Comparison of ENCODE assay signal across 26 cellular contexts in genomic region chr11:69152748-69153446, GRCh38. TPM values are rescaled to one million over a fixed set of nuclear protein-coding genes. Genes with fewer than 3 reads are reported as not detected.
DNase-seq lines count a peak whose midpoint lies in the region; TF ChIP-seq lines count a peak whose summit lies in the region.
"Had no signal": no experiment of that assay in that cellular context is flagged by ENCODE, and none has a peak within 500 bp of the region (broad histone marks: within the 10 kb centered on the region; RNA-seq: fewer than 3 reads in every experiment).

No MANE protein-coding gene starts in this region.

- H3K9ac ChIP-seq in HUES6 (ENCODE audit: low read length), result peak overlapping the region; percentile 13

- H3K4me1 Mint-ChIP-seq in nephron, result peaks cover 29% of the 10 kb centered on the region

- H3K27me3 ChIP-seq in HUES6 (ENCODE audit: control insufficient read depth, insufficient read depth, low read length) (no peaks in the 10 kb centered on the region), thyroid gland (peaks cover 5% of the 10 kb centered on the region), ascending aorta (no peaks in the 10 kb centered on the region)
- H3K27me3 ChIP-seq: upper lobe of left lung had no signal

- no peak for TF ChIP-seq POLR2A in thyroid gland (IDR thresholded peaks at IDR 0.05)

- H3K27ac ChIP-seq in HUES6 (ENCODE audit: low read depth, low read length) (no peak overlapping the region), thyroid gland (no peak overlapping the region), ascending aorta (no peak overlapping the region)
- H3K27ac ChIP-seq: foreskin keratinocyte, neutrophil, psoas muscle, skin epidermis, upper lobe of left lung had no signal

- peaks cover 18% of the 10 kb centered on the region for H3K36me3 Mint-ChIP-seq in nephron (ENCODE audit: low read depth)
- H3K36me3 Mint-ChIP-seq: activated CD8-positive, alpha-beta memory T cell treated with anti-CD3 and anti-CD28 coated beads, Interleukin-2, amount 10 ng/mL, durations not matched to agents 7 days and 5 days had no signal

- TF ChIP-seq CTCF in nephron (IDR thresholded peaks at IDR 0.05; ENCODE audit: unreplicated experiment in 3 of 3) (no peak), thyroid gland (IDR thresholded peaks at IDR 0.05) (no peak), ascending aorta (IDR thresholded peaks at IDR 0.05) (no peak)

- H3K36me3 ChIP-seq in HUES6 (ENCODE audit: control insufficient read depth, insufficient read depth, low read length) (no peaks in the 10 kb centered on the region), thyroid gland (no peaks in the 10 kb centered on the region), ascending aorta (peaks cover 0 to 8% of the 10 kb centered on the region in 2 donors)
- H3K36me3 ChIP-seq: neutrophil, upper lobe of left lung had no signal

- no peak overlapping the region for H3K4me3 ChIP-seq in HUES6 (ENCODE audit: low read depth, low read length)
- no peak overlapping the region for H3K4me3 ChIP-seq in thyroid gland (replicated peaks in 1 of 3)
- H3K4me3 ChIP-seq in ascending aorta, result no peak overlapping the region
- H3K4me3 ChIP-seq: GM12878, psoas muscle, skin epidermis, upper lobe of left lung had no signal

- intact Hi-C loops in thyroid gland (cut with DNase I) (no loop called here), ascending aorta (cut with DNase I) (no loop called here)

- peaks cover 18% of the 10 kb centered on the region for H3K4me1 ChIP-seq in HUES6 (ENCODE audit: control insufficient read depth, insufficient read depth, low read length)
- H3K4me1 ChIP-seq in thyroid gland, result peaks cover 0 to 8% of the 10 kb centered on the region in 2 donors
- H3K4me1 ChIP-seq in ascending aorta, result peaks cover 3 to 8% of the 10 kb centered on the region in 2 donors
- H3K4me1 ChIP-seq: foreskin keratinocyte, psoas muscle had no signal

- no peak overlapping the region for H3K4me3 Mint-ChIP-seq in nephron
- H3K4me3 Mint-ChIP-seq: activated CD8-positive, alpha-beta memory T cell treated with anti-CD3 and anti-CD28 coated beads, Interleukin-2, amount 10 ng/mL, durations not matched to agents 7 days and 5 days; activated T-cell treated with anti-CD3 and anti-CD28 coated beads, Interleukin-2, amount 50 U/mL, for 72 hours; CD4-positive, CD25-positive, alpha-beta regulatory T cell; effector memory CD8-positive, alpha-beta T cell had no signal

- H3K27ac Mint-ChIP-seq in nephron, result peak overlapping the region; percentile 50 to 92 (median 82)
- H3K27ac Mint-ChIP-seq: activated CD8-positive, alpha-beta memory T cell treated with anti-CD3 and anti-CD28 coated beads, Interleukin-2, amount 10 ng/mL, durations not matched to agents 7 days and 5 days; activated T-cell treated with anti-CD3 and anti-CD28 coated beads, Interleukin-2, amount 50 U/mL, for 72 hours; effector memory CD8-positive, alpha-beta T cell had no signal

- H3K9me3 Mint-ChIP-seq in nephron, result peaks cover 17% of the 10 kb centered on the region

- H3K9me3 ChIP-seq in HUES6 (ENCODE audit: control insufficient read depth, insufficient read depth, low read depth, low read length) (peaks cover 17% of the 10 kb centered on the region), thyroid gland (no peaks in the 10 kb centered on the region), ascending aorta (no peaks in the 10 kb centered on the region)
- H3K9me3 ChIP-seq: neutrophil, psoas muscle, upper lobe of left lung had no signal

- WGBS in thyroid gland, 2 donors, result 36 to 47% methylated on average over 23 of the region's 23 CpGs

- H3K27me3 Mint-ChIP-seq in nephron (ENCODE audit: low read depth), result peaks cover 30% of the 10 kb centered on the region
- H3K27me3 Mint-ChIP-seq: CD4-positive, CD25-positive, alpha-beta regulatory T cell had no signal

- DNase-seq in astrocyte of the hippocampus (ENCODE audit: low read depth, low spot score) (peak; percentile 67), thyroid gland (peak; percentile 12 to 22), AG08396 (ENCODE audit: low spot score) (no peak), activated T-cell treated with anti-CD3 and anti-CD28 coated beads for 4 hours (no peak), ascending aorta (ENCODE audit: low spot score in 2 of 2) (no peak)
- DNase-seq: activated CD4-positive, CD25-positive, alpha-beta regulatory T cell; activated CD8-positive, alpha-beta memory T cell treated with anti-CD3 and anti-CD28 coated beads, Interleukin-2, amount 10 ng/mL, durations not matched to agents 7 days and 5 days; activated naive CD4-positive, alpha-beta T cell treated with Interleukin-2 at 50 U/mL for 16 hours; activated T-cell treated with anti-CD3 and anti-CD28 coated beads, Interleukin-2, amount 50 U/mL, for 72 hours; CD4-positive, CD25-positive, alpha-beta regulatory T cell; effector memory CD8-positive, alpha-beta T cell; foreskin keratinocyte; mammary epithelial cell; NCI-H1105 treated with DMSO at 0.1 percent for 48 hours; NCI-H1930; NCI-H2227 treated with DMSO at 0.1 percent for 48 hours; NCI-H69; psoas muscle; upper lobe of left lung had no signal

RNA-seq across cellular contexts. Expression of gene SMIM38, which starts 2.8 kb away (rescaled TPM):
- 1 to 10 TPM in 2 of 4 donors, under 1 TPM in 1, not detected in 1; 0.45 to 2.3 (median 2.0) TPM for total RNA-seq in thyroid gland
- total RNA-seq in ascending aorta, result 3.1 TPM
- total RNA-seq: Daoy, foreskin keratinocyte, M059J had no signal

Comparison
In these comparisons a context has a peak if more than half of its experiments do, and no peak if none do; other contexts are left out.
1. DNase-seq: peak in astrocyte of the hippocampus (single experiment) and thyroid gland (2 of 2); none in AG08396 (single experiment), activated T-cell treated with anti-CD3 and anti-CD28 coated beads for 4 hours (single experiment) and ascending aorta (0 of 2).